ENCODE assay signal across 25 cellular contexts in genomic region chr7:135205850-135206249, GRCh38. TPM values are rescaled to one million over a fixed set of nuclear protein-coding genes. Genes with fewer than 3 reads are reported as not detected.
"Had no signal": no experiment of that assay in that cellular context is flagged by ENCODE, and none has a peak within 500 bp of the region (broad histone marks: within the 10 kb centered on the region; RNA-seq: fewer than 3 reads in every experiment).

No MANE protein-coding gene starts in this region.

- H3K9ac ChIP-seq: parathyroid adenoma had no signal

- H3K4me3 ChIP-seq: coronary artery, gastroesophageal sphincter, heart right ventricle, sigmoid colon, tibial artery, vagina had no signal

- H2AFZ ChIP-seq: parathyroid adenoma had no signal

- H3K27ac ChIP-seq: brain microvascular endothelial cell, heart right ventricle, parathyroid adenoma, tibial artery, vagina had no signal

- H3K79me2 ChIP-seq: parathyroid adenoma had no signal

- H3K9me3 ChIP-seq: gastroesophageal sphincter, heart right ventricle, neutrophil, sigmoid colon, tibial artery, vagina had no signal

- H3K36me3 ChIP-seq: brain microvascular endothelial cell had no signal

- ATAC-seq: activated CD8-positive, alpha-beta T cell treated with anti-CD3 and anti-CD28 coated beads, Interleukin-2, amount 10 ng/mL, durations not matched to agents 7 days and 5 days; activated naive CD8-positive, alpha-beta T cell treated with anti-CD3 and anti-CD28 coated beads, Interleukin-2, amount 50 U/mL, for 24 hours; activated T-cell treated with anti-CD3 and anti-CD28 coated beads, Interleukin-2, amount 50 U/mL, for 4 hours; esophagus mucosa; gastroesophageal sphincter; left ventricle myocardium superior; naive thymus-derived CD4-positive, alpha-beta T cell; T-cell had no signal

- FAIRE-seq: endometrium had no signal

- H3K27me3 ChIP-seq: brain microvascular endothelial cell, gastroesophageal sphincter, heart right ventricle, neutrophil, sigmoid colon, tibial artery, vagina had no signal

- DNase-seq: activated CD4-positive, alpha-beta T cell treated with anti-CD3 and anti-CD28 coated beads for 48 hours; activated CD4-positive, CD25-positive, alpha-beta regulatory T cell; activated CD8-positive, alpha-beta T cell treated with anti-CD3 and anti-CD28 coated beads, Interleukin-2, amount 10 ng/mL, durations not matched to agents 7 days and 5 days; activated naive CD4-positive, alpha-beta T cell treated with anti-CD3 and anti-CD28 coated beads, Interleukin-2, amount 10 ng/mL, durations not matched to agents 7 days and 5 days; activated naive CD8-positive, alpha-beta T cell treated with anti-CD3 and anti-CD28 coated beads, Interleukin-2, amount 50 U/mL, for 24 hours; activated T-cell treated with anti-CD3 and anti-CD28 coated beads, Interleukin-2, amount 50 U/mL, for 4 hours; brain microvascular endothelial cell; heart right ventricle; left ventricle myocardium superior; mesendoderm; naive thymus-derived CD4-positive, alpha-beta T cell; sigmoid colon; stimulated activated CD4-positive, alpha-beta T cell treated with anti-CD3 and anti-CD28 coated beads, Interleukin-4, amount 100 ng/mL, for 4 hours; stimulated activated naive CD4-positive, alpha-beta T cell; T-cell; tibial artery had no signal

RNA-seq across cellular contexts. Expression of gene STRA8, which starts 27.8 kb away (rescaled TPM):
- total RNA-seq: activated CD8-positive, alpha-beta T cell treated with anti-CD3 and anti-CD28 coated beads, Interleukin-2, amount 10 ng/mL, durations not matched to agents 7 days and 5 days; activated T-cell treated with anti-CD3 and anti-CD28 coated beads, Interleukin-2, amount 50 U/mL, for 4 hours; esophagus mucosa; gastroesophageal sphincter; heart right ventricle; left ventricle myocardium superior; mucosa of gallbladder; naive thymus-derived CD4-positive, alpha-beta T cell; sigmoid colon; subcutaneous adipose tissue; T-cell; vagina had no signal
- polyA plus RNA-seq: heart right ventricle; naive thymus-derived CD4-positive, alpha-beta T cell; sigmoid colon had no signal
